Comparison of ENCODE assay signal across 16 cellular contexts in the genomic region with DNA sequence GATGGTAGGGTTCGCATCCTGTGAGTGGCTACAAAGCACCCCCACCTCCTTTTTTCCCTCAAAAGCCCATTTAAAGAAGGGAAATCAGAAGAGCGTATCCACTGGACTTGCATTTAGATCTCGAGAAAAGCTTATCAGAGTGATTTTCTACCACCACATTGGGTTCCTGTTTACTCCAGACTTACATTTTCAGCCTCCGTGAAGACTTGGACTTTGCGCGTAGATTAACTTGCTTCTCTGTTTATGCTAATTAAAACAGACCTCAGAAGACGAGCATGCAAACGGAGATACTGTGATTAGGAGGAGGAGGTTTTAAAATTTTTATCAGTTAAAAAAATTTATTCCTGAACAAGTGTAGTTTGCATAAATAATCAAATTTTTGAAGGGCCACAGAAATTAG.
"Had no signal": no experiment of that assay in that cellular context is flagged by ENCODE, and none has a peak within 500 bp of the region (broad histone marks: within the 10 kb centered on the region; RNA-seq: fewer than 3 reads in every experiment).

No MANE protein-coding gene starts in this region.

- H3K9me3 Mint-ChIP-seq: effector memory CD8-positive, alpha-beta T cell; neural crest cell; stimulated activated effector memory CD8-positive, alpha-beta T cell treated with anti-CD3 and anti-CD28 coated beads, Interleukin-12 subunit alpha, Interleukin-12 subunit beta, amount 100 ng/mL, for 72 hours; T-helper 2 cell treated with Interferon-gamma antibody and Interleukin-4, amounts not matched to agents 5 μg/mL and 100 μg/mL, for 36 hours had no signal

- ATAC-seq: activated CD4-positive, CD25-positive, alpha-beta regulatory T cell treated with anti-CD3 and anti-CD28 coated beads, Interleukin-2, amount 50 U/mL, for 24 hours; effector memory CD8-positive, alpha-beta T cell; stimulated activated effector memory CD8-positive, alpha-beta T cell treated with anti-CD3 and anti-CD28 coated beads, Interleukin-12 subunit alpha, Interleukin-12 subunit beta, amount 100 ng/mL, for 72 hours had no signal

- H3K27me3 ChIP-seq: sigmoid colon had no signal

- H3K4me3 Mint-ChIP-seq: effector memory CD8-positive, alpha-beta T cell; neural crest cell; stimulated activated effector memory CD8-positive, alpha-beta T cell treated with anti-CD3 and anti-CD28 coated beads, Interleukin-12 subunit alpha, Interleukin-12 subunit beta, amount 100 ng/mL, for 72 hours; T-helper 2 cell treated with Interferon-gamma antibody and Interleukin-4, amounts not matched to agents 5 μg/mL and 100 μg/mL, for 36 hours had no signal

- H3K4me3 ChIP-seq: sigmoid colon had no signal

- H3K27ac Mint-ChIP-seq: stimulated activated effector memory CD8-positive, alpha-beta T cell treated with anti-CD3 and anti-CD28 coated beads, Interleukin-12 subunit alpha, Interleukin-12 subunit beta, amount 100 ng/mL, for 72 hours; T-helper 2 cell treated with Interferon-gamma antibody and Interleukin-4, amounts not matched to agents 5 μg/mL and 100 μg/mL, for 36 hours had no signal

- H3K9me3 ChIP-seq: sigmoid colon had no signal

- H3K27me3 Mint-ChIP-seq: effector memory CD8-positive, alpha-beta T cell had no signal

- H3K36me3 ChIP-seq: sigmoid colon had no signal

- DNase-seq: activated CD4-positive, alpha-beta T cell treated with anti-CD3 and anti-CD28 coated beads, Interleukin-2, amount 50 U/mL, for 1 hour; activated CD8-positive, alpha-beta memory T cell treated with anti-CD3 and anti-CD28 coated beads for 24 hours; activated naive CD4-positive, alpha-beta T cell; anterior cingulate cortex; cerebellar nuclear complex; effector memory CD8-positive, alpha-beta T cell; kidney glomerular epithelial cell; midbrain; sigmoid colon; stimulated activated CD4-positive, alpha-beta T cell treated with anti-CD3 and anti-CD28 coated beads, Interleukin-12 subunit alpha, Interleukin-12 subunit beta, amount 100 ng/mL, for 4 hours; stimulated activated CD4-positive, alpha-beta T cell treated with anti-CD3 and anti-CD28 coated beads, Interleukin-2, amount 100 ng/mL, for 24 hours; SW 1271 had no signal
